1 cellular context compared by ENCODE assay signal in the genomic region with DNA sequence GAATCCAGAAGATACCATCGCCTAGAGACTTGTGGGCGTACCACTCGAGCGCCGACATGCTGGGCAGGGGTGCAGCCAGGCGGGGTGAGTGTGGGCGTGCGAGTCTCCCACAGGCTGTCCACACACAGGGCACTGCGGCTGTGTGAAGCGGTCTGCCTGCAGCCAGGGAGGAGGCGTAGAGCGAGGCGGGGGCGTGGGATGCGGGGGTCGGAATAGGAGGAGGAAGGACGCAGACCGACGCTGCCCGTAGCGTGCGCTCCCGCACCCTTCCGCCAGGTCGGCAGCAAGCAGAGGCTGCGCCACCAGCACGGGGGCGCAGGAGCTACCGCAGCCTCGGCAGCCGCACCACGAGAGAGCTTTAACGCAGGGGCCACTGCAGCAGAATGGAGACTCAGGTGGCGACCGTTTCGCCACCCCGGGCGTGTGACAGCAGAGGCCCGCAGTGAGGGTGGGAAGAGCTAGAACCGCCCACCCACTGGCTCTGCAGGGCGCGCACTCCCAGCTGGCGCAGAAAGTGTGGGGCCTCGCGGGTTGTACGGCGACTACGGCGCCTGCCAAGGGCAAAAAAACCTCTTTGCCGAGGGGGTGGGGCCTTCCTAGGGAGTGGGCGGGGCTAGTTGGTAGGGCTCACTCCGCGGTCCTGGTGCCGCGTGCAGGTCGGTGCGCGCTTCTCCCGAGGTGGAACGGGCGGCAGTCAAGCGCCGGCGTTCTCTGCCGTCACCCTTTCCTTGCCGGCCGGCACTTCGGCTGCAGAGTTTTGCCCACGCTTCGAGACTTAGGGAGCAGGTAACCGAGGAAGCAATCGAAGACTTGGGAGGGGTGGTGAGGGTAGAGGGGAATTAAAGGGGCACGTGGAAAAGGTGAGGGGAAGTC.
TF ChIP-seq lines count a peak whose summit lies in the region.

A gene (minus strand): TSS at position 537 of the 873 bp plus-strand sequence. CDS start 479 bp downstream, at position 58.
A gene with protein sequence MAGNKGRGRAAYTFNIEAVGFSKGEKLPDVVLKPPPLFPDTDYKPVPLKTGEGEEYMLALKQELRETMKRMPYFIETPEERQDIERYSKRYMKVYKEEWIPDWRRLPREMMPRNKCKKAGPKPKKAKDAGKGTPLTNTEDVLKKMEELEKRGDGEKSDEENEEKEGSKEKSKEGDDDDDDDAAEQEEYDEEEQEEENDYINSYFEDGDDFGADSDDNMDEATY (plus strand): TSS at position 630 of the 873 bp plus-strand sequence. CDS start 10,704 bp downstream, outside the sequence.

TF ChIP-seq in HepG2, 621 proteins besides CTCF, POLR2A, EP300 and RAD21 (continued from another document):
- TF ChIP-seq, protein P1, sequence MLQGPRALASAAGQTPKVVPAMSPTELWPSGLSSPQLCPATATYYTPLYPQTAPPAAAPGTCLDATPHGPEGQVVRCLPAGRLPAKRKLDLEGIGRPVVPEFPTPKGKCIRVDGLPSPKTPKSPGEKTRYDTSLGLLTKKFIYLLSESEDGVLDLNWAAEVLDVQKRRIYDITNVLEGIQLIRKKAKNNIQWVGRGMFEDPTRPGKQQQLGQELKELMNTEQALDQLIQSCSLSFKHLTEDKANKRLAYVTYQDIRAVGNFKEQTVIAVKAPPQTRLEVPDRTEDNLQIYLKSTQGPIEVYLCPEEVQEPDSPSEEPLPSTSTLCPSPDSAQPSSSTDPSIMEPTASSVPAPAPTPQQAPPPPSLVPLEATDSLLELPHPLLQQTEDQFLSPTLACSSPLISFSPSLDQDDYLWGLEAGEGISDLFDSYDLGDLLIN (CRISPR knock-in tag; IDR thresholded peaks at IDR 0.05; ENCODE audit: borderline replicate concordance) = no peak
- TF ChIP-seq GFI1 (CRISPR knock-in tag; IDR thresholded peaks at IDR 0.05; ENCODE audit: borderline replicate concordance) (peak; percentile 60; the same call in 1 of the 2 replicates), ZNF136 (CRISPR knock-in tag; IDR thresholded peaks at IDR 0.05; ENCODE audit: low read depth) (peak; percentile 65; the same call in 1 of the 2 replicates), MEF2D (CRISPR knock-in tag; IDR thresholded peaks at IDR 0.05) (peak; percentile 51; the same call in 1 of the 2 replicates), TBL1XR1 (IDR thresholded peaks at IDR 0.05; ENCODE audit: borderline replicate concordance, low read length, partially characterized antibody) (no peak)
TF ChIP-seq in HepG2: peak in this region for 314.
